33 cellular contexts compared by ENCODE assay signal in genomic region chr3:122079524-122079923, GRCh38. TPM values are rescaled to one million over a fixed set of nuclear protein-coding genes. Genes with fewer than 3 reads are reported as not detected.
DNase-seq lines count a peak whose midpoint lies in the region; ATAC-seq and TF ChIP-seq lines count a peak whose summit lies in the region.
"Had no signal": no experiment of that assay in that cellular context is flagged by ENCODE, and none has a peak within 500 bp of the region (broad histone marks: within the 10 kb centered on the region; RNA-seq: fewer than 3 reads in every experiment).

No MANE protein-coding gene starts in this region.

- CTCF ChIA-PET in activated CD8-positive, alpha-beta memory T cell treated with anti-CD3 and anti-CD28 coated beads, Interleukin-2, amount 10 ng/mL, durations not matched to agents 7 days and 5 days (lab: Charles Lee) = interaction anchor here (2.0 to 9.8 kb wide), 2 partner anchors 14 to 22 kb away, joined by 6 to 121 read pairs; no protein-coding TSS in a partner anchor

- H3K27me3 Mint-ChIP-seq in activated CD8-positive, alpha-beta memory T cell treated with anti-CD3 and anti-CD28 coated beads, Interleukin-2, amount 10 ng/mL, durations not matched to agents 7 days and 5 days = no peaks in the 10 kb centered on the region
- H3K27me3 Mint-ChIP-seq in naive B cell = no peaks in the 10 kb centered on the region
- peaks cover 3% of the 10 kb centered on the region for H3K27me3 Mint-ChIP-seq in endothelial cell (ENCODE audit: unreplicated experiment)

- H2AFZ ChIP-seq in OCI-LY3 (ENCODE audit: low read depth, low read length) = no peak overlapping the region

- DNase-seq in activated CD8-positive, alpha-beta memory T cell treated with anti-CD3 and anti-CD28 coated beads, Interleukin-2, amount 10 ng/mL, durations not matched to agents 7 days and 5 days = peak; percentile 39
- DNase-seq in activated CD8-positive, alpha-beta memory T cell treated with anti-CD3 and anti-CD28 coated beads for 24 hours = no peak
- DNase-seq in GM12865 (ENCODE audit: low read depth) (peak; percentile 56), naive B cell (no peak), occipital lobe (lab: John Stamatoyannopoulos, UW) (no peak), endothelial cell (ENCODE audit: low spot score) (no peak)
- DNase-seq: CD4-positive, alpha-beta memory T cell; gastrocnemius medialis; GOT3; kidney; left ventricle myocardium superior; NCI-H1105; NCI-H187; NCI-H2171 treated with DMSO at 0.1 percent for 48 hours; NCI-H510A; NK-92 treated with Interleukin-12 subunit alpha and Interleukin-12 subunit beta, amount 100 ng/mL, for 24 hours; right cardiac atrium; Right ventricle myocardium superior; stomach; thyroid gland had no signal

- peaks cover 92% of the 10 kb centered on the region for H3K4me1 Mint-ChIP-seq in activated CD8-positive, alpha-beta memory T cell treated with anti-CD3 and anti-CD28 coated beads, Interleukin-2, amount 10 ng/mL, durations not matched to agents 7 days and 5 days
- H3K4me1 Mint-ChIP-seq in naive B cell = peaks cover 53 to 80% (median 80%) of the 10 kb centered on the region in 3 donors
- H3K4me1 Mint-ChIP-seq in endothelial cell (ENCODE audit: unreplicated experiment) = peaks cover 2% of the 10 kb centered on the region
- H3K4me1 Mint-ChIP-seq: activated naive CD4-positive, alpha-beta T cell treated with anti-CD3 and anti-CD28 coated beads, Interleukin-2, amount 50 U/mL, for 24 hours had no signal

- no peaks in the 10 kb centered on the region for H3K27me3 ChIP-seq in OCI-LY3 (ENCODE audit: low read depth, low read length)
- H3K27me3 ChIP-seq: gastrocnemius medialis, stomach, thyroid gland, vagina had no signal

- H3K4me2 ChIP-seq in OCI-LY3 (ENCODE audit: low read length) = peak overlapping the region; percentile 97
- H3K4me2 ChIP-seq: smooth muscle cell had no signal

- peak overlapping the region; percentile 82 for H3K4me3 Mint-ChIP-seq in activated CD8-positive, alpha-beta memory T cell treated with anti-CD3 and anti-CD28 coated beads, Interleukin-2, amount 10 ng/mL, durations not matched to agents 7 days and 5 days
- peak overlapping the region in 7 of 8 donors; percentile 30 to 94 (median 56) for H3K4me3 Mint-ChIP-seq in naive B cell
- no peak overlapping the region for H3K4me3 Mint-ChIP-seq in endothelial cell (ENCODE audit: unreplicated experiment)
- H3K4me3 Mint-ChIP-seq: activated naive CD4-positive, alpha-beta T cell treated with anti-CD3 and anti-CD28 coated beads, Interleukin-2, amount 50 U/mL, for 24 hours had no signal

- no peaks in the 10 kb centered on the region for H4K20me1 ChIP-seq in OCI-LY3 (ENCODE audit: insufficient read depth, low read length)

- peaks cover 14% of the 10 kb centered on the region for H3K36me3 ChIP-seq in OCI-LY3 (replicated peaks; ENCODE audit: low read depth, low read length)
- H3K36me3 ChIP-seq: gastrocnemius medialis, neutrophil, stomach, thyroid gland, vagina had no signal

- peak overlapping the region; percentile 90; the same call in 1 of the 2 replicates for H3K9ac ChIP-seq in OCI-LY3 (ENCODE audit: low read length)

- H3K79me2 ChIP-seq in OCI-LY3 (ENCODE audit: low read length) = peaks cover 63% of the 10 kb centered on the region

- peaks cover 48% of the 10 kb centered on the region for H3K36me3 Mint-ChIP-seq in activated CD8-positive, alpha-beta memory T cell treated with anti-CD3 and anti-CD28 coated beads, Interleukin-2, amount 10 ng/mL, durations not matched to agents 7 days and 5 days
- H3K36me3 Mint-ChIP-seq in naive B cell = peaks cover 0 to 6% of the 10 kb centered on the region in 2 donors
- H3K36me3 Mint-ChIP-seq in endothelial cell (ENCODE audit: low read depth, unreplicated experiment) = no peaks in the 10 kb centered on the region
- H3K36me3 Mint-ChIP-seq: activated naive CD4-positive, alpha-beta T cell treated with anti-CD3 and anti-CD28 coated beads, Interleukin-2, amount 50 U/mL, for 24 hours; CD4-positive, alpha-beta memory T cell had no signal

- peak overlapping the region; percentile 97 for H3K27ac Mint-ChIP-seq in activated CD8-positive, alpha-beta memory T cell treated with anti-CD3 and anti-CD28 coated beads, Interleukin-2, amount 10 ng/mL, durations not matched to agents 7 days and 5 days
- H3K27ac Mint-ChIP-seq in naive B cell (peak overlapping the region in 1 of 6 donors; percentile 86), endothelial cell (ENCODE audit: unreplicated experiment) (no peak overlapping the region)
- H3K27ac Mint-ChIP-seq: activated naive CD4-positive, alpha-beta T cell treated with anti-CD3 and anti-CD28 coated beads, Interleukin-2, amount 50 U/mL, for 24 hours; CD4-positive, alpha-beta memory T cell had no signal

- peaks cover 87% of the 10 kb centered on the region for H3K4me1 ChIP-seq in OCI-LY3 (ENCODE audit: low read length)
- H3K4me1 ChIP-seq: gastrocnemius medialis, stomach, thyroid gland, vagina had no signal

- H3K27ac ChIP-seq in OCI-LY3 (ENCODE audit: low read length) = peak overlapping the region; percentile 95
- H3K27ac ChIP-seq: gastrocnemius medialis, neutrophil, stomach, thyroid gland, vagina had no signal

- no peaks in the 10 kb centered on the region for H3K9me3 ChIP-seq in OCI-LY3 (ENCODE audit: insufficient read depth, low read length)
- H3K9me3 ChIP-seq: gastrocnemius medialis, neutrophil, stomach, thyroid gland, vagina had no signal

- TF ChIP-seq CTCF in GM12865 (IDR thresholded peaks at IDR 0.05; ENCODE audit: insufficient read depth, low read depth, low read length, missing control alignments) = no peak
- no peak for TF ChIP-seq CTCF in OCI-LY3 (IDR thresholded peaks at IDR 0.05; ENCODE audit: low read depth, low read length)
- no peak for TF ChIP-seq CTCF in endothelial cell (IDR thresholded peaks at IDR 0.05; ENCODE audit: unreplicated experiment)

- H3K9me3 Mint-ChIP-seq in activated CD8-positive, alpha-beta memory T cell treated with anti-CD3 and anti-CD28 coated beads, Interleukin-2, amount 10 ng/mL, durations not matched to agents 7 days and 5 days (ENCODE audit: low read depth) = no peaks in the 10 kb centered on the region
- no peaks in the 10 kb centered on the region for H3K9me3 Mint-ChIP-seq in naive B cell
- H3K9me3 Mint-ChIP-seq in endothelial cell (ENCODE audit: unreplicated experiment) = no peaks in the 10 kb centered on the region
- H3K9me3 Mint-ChIP-seq: activated naive CD4-positive, alpha-beta T cell treated with anti-CD3 and anti-CD28 coated beads, Interleukin-2, amount 50 U/mL, for 24 hours; CD4-positive, alpha-beta memory T cell had no signal

- ATAC-seq in activated CD8-positive, alpha-beta memory T cell treated with anti-CD3 and anti-CD28 coated beads, Interleukin-2, amount 10 ng/mL, durations not matched to agents 7 days and 5 days = no peak
- ATAC-seq in naive B cell (ENCODE audit: low read depth in 2 of 2) (no peak), HG02870 (IDR thresholded peaks at IDR 0.05; ENCODE audit: unreplicated experiment) (no peak)
- ATAC-seq: gastrocnemius medialis, left ventricle myocardium superior, Panc1, right cardiac atrium, SK-N-SH treated with all-trans-retinoic acid at 6 μM for 48 hours had no signal

- H3K4me3 ChIP-seq in GM12865 (ENCODE audit: low read depth, low read length) (peak overlapping the region; percentile 64), OCI-LY3 (ENCODE audit: low read length) (peak overlapping the region; percentile 90)
- H3K4me3 ChIP-seq: gastrocnemius medialis, smooth muscle cell, stomach, thyroid gland, vagina had no signal

RNA-seq across cellular contexts. Expression of gene CD86, which starts 24.4 kb away (rescaled TPM):
- total RNA-seq in activated CD8-positive, alpha-beta memory T cell treated with anti-CD3 and anti-CD28 coated beads, Interleukin-2, amount 10 ng/mL, durations not matched to agents 7 days and 5 days = 10 to 100 TPM; 23.4 to 25.3 TPM
- polyA plus RNA-seq in naive B cell (ENCODE audit: low read depth in 6 of 6) = 10 to 100 TPM; 18.0 to 61.4 (median 45.4) TPM
- total RNA-seq in occipital lobe = 1.7 TPM
- not detected for total RNA-seq in endothelial cell (ENCODE audit: unreplicated experiment)
- total RNA-seq: endothelial cell of umbilical vein, HT1080, smooth muscle cell had no signal
- polyA plus RNA-seq: endothelial cell of umbilical vein, smooth muscle cell had no signal

RNA-seq across cellular contexts. Expression of gene ILDR1, which starts 57.5 kb away (rescaled TPM):
- 1 to 10 TPM; 3.8 to 4.5 TPM for total RNA-seq in activated CD8-positive, alpha-beta memory T cell treated with anti-CD3 and anti-CD28 coated beads, Interleukin-2, amount 10 ng/mL, durations not matched to agents 7 days and 5 days
- 1 to 10 TPM in 2 of 6 donors, under 1 TPM in 3, not detected in 1; 0.18 to 1.6 (median 0.67) TPM for polyA plus RNA-seq in naive B cell (ENCODE audit: low read depth in 6 of 6)
- total RNA-seq in occipital lobe (not detected), endothelial cell (ENCODE audit: unreplicated experiment) (not detected)
- total RNA-seq: CD4-positive, alpha-beta memory T cell; cerebellum; Daoy; endothelial cell of umbilical vein; gastrocnemius medialis; HT1080; mesenteric fat pad; right cardiac atrium had no signal
- polyA plus RNA-seq: CD4-positive, alpha-beta memory T cell; endothelial cell of umbilical vein; right cardiac atrium; smooth muscle cell had no signal

Comparison
In these comparisons a context has a peak if more than half of its experiments do, and no peak if none do; other contexts are left out.
1. DNase-seq: peak in activated CD8-positive, alpha-beta memory T cell treated with anti-CD3 and anti-CD28 coated beads, Interleukin-2, amount 10 ng/mL, durations not matched to agents 7 days and 5 days (single experiment) and GM12865 (single experiment); none in activated CD8-positive, alpha-beta memory T cell treated with anti-CD3 and anti-CD28 coated beads for 24 hours (single experiment), naive B cell (single experiment), occipital lobe (single experiment) and endothelial cell (single experiment).